8 cellular contexts compared by ENCODE assay signal in the genomic region with DNA sequence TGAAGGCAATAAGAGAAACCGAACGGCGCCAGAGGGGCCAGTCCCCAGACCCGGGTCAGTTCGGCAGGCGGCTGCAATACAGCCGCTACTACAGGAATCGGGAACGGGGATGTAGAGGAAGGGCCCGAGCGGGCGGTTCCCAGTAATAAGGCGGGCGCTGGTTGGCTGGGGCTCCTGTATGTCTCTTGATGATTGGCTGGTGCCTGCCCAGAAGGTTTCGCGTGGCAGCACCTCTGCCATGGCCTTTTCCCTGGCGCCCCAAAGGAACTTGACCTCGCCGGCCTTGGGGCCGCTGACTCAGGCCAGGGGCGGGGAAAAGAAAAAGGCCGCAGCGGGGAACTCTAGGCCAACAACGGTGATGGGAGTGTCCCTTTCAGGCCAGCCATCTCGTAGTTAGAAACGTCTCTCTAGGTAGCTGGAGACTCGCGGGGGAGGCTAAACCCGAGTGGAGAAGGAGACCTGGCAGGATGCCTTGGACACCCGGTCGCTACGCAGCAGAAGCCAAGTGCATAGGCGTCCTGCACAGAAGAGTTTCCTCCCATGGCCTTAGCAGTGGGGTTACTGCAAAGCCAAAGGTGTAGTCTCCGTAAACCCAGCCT. TPM values are rescaled to one million over a fixed set of nuclear protein-coding genes. Genes with fewer than 3 reads are reported as not detected.
DNase-seq lines count a peak whose midpoint lies in the region; ATAC-seq and TF ChIP-seq lines count a peak whose summit lies in the region.

Gene IBTK (minus strand): TSS at position 111 of the 599 bp plus-strand sequence. CDS start 7,258 bp downstream, outside the sequence.

- peak within 1 kb of the TSS; percentile 86 for H3K4me3 ChIP-seq in Jurkat, Clone E6-1 (ENCODE audit: low read length)
- H3K4me3 ChIP-seq in PC-9 (peak within 1 kb of the TSS; percentile 90), esophagus (ENCODE audit: low read depth in 1 of 2, low read length in 2 of 2) (peak within 1 kb of the TSS; percentile 90 to 91), muscle layer of colon (ENCODE audit: low read depth in 1 of 2, low read length in 2 of 2) (peak within 1 kb of the TSS; percentile 93 to 95)

- peak; percentile 88 for DNase-seq in DMS153 (lab: John Stamatoyannopoulos, UW)
- DNase-seq in Jurkat, Clone E6-1 (ENCODE audit: low read depth, low spot score), result peak; percentile 82
- peak; percentile 85 to 96 for DNase-seq in PC-9
- DNase-seq in activated T-cell treated with anti-CD3 and anti-CD28 coated beads, Interleukin-2, amount 50 U/mL, for 1 hour, result peak; percentile 96
- DNase-seq in stimulated activated CD8-positive, alpha-beta memory T cell treated with anti-CD3 and anti-CD28 coated beads, Interleukin-7, amount 100 ng/mL, for 4 hours (ENCODE audit: low read depth in 2 of 2), result peak; percentile 81 to 83

- H3K27ac ChIP-seq in PC-9, result peak within 1 kb of the TSS; percentile 89
- peak within 1 kb of the TSS; percentile 96 for H3K27ac ChIP-seq in esophagus (ENCODE audit: low read depth in 2 of 2, low read length in 1 of 2)
- H3K27ac ChIP-seq in muscle layer of colon (ENCODE audit: low read depth, low read length), result peak within 1 kb of the TSS; percentile 93

- peaks cover 6% of the 10 kb centered on the region for H4K20me1 ChIP-seq in PC-9 (ENCODE audit: insufficient read depth)

- intact Hi-C loops in PC-9 (cut with micrococcal nuclease; ENCODE audit: unreplicated experiment), result loop anchor here (2.0 to 10.0 kb wide), 3 partner anchors 817 to 1265 kb away; partner anchors contain the start of genes PGM3, PRSS35, RWDD2A and UBE3D

- H2AFZ ChIP-seq in PC-9, result peak within 1 kb of the TSS; percentile 88

- peak; percentile 81 for ATAC-seq in GM21619 (IDR thresholded peaks at IDR 0.05; ENCODE audit: unreplicated experiment)

- H3K36me3 ChIP-seq in PC-9 (ENCODE audit: low read depth), result peaks cover 7% of the 10 kb centered on the region
- H3K36me3 ChIP-seq in esophagus (ENCODE audit: control insufficient read depth in 2 of 2, insufficient read depth in 2 of 2, low read length in 1 of 2), result no peaks in the 10 kb centered on the region
- no peaks in the 10 kb centered on the region for H3K36me3 ChIP-seq in muscle layer of colon (ENCODE audit: insufficient read depth, low read length)

- CTCF ChIA-PET in PC-9 (lab: Charles Lee), result interaction anchor here (0.9 kb wide), 1 partner anchor 818 kb away, joined by 5 read pairs; the partner anchor contains the start of gene UBE3D

- H3K4me1 ChIP-seq in PC-9 (replicated peaks; ENCODE audit: insufficient read depth) (peaks cover 19% of the 10 kb centered on the region), esophagus (ENCODE audit: control insufficient read depth in 2 of 2, insufficient read depth in 2 of 2, low read length in 1 of 2) (no peaks in the 10 kb centered on the region), muscle layer of colon (ENCODE audit: insufficient read depth, low read length) (peaks cover 20% of the 10 kb centered on the region)

- no peaks in the 10 kb centered on the region for H3K9me2 ChIP-seq in PC-9 (ENCODE audit: insufficient read depth)

- WGBS in esophagus, 2 donors, result 0 to 1% methylated on average over 34 of the region's 34 CpGs

- BruUV-seq in PC-9 (replicated peaks; lab: Mats Ljungman, UMichigan), result no TSS peak

- H3K9me3 ChIP-seq in PC-9 (ENCODE audit: insufficient read depth, low read depth) (no peaks in the 10 kb centered on the region), esophagus (ENCODE audit: control insufficient read depth in 2 of 2, insufficient read depth in 1 of 2, low read depth in 1 of 2, low read length in 1 of 2) (no peaks in the 10 kb centered on the region), muscle layer of colon (ENCODE audit: low read length) (no peaks in the 10 kb centered on the region)

- peak within 1 kb of the TSS; percentile 85 for H3K9ac ChIP-seq in muscle layer of colon (ENCODE audit: low read length)

- peak within 1 kb of the TSS; percentile 79 for H3K4me2 ChIP-seq in PC-9

- POLR2A ChIA-PET in PC-9 (lab: Charles Lee; ENCODE audit: unreplicated experiment), result interaction anchor here (0.6 kb wide), 1 partner anchor 65 kb away, joined by 3 read pairs; no protein-coding TSS in a partner anchor

- peaks cover 44% of the 10 kb centered on the region for H3K79me2 ChIP-seq in PC-9 (ENCODE audit: low read depth)

- no peak for TF ChIP-seq CTCF in PC-9 (conservative IDR thresholded peaks at IDR 0.05)

- H3F3A ChIP-seq in PC-9 (ENCODE audit: insufficient read depth, low read depth), result peaks cover 15% of the 10 kb centered on the region

- H3K27me3 ChIP-seq in PC-9 (ENCODE audit: insufficient read depth, low read depth) (no peaks in the 10 kb centered on the region), esophagus (ENCODE audit: control insufficient read depth in 1 of 2, insufficient read depth in 2 of 2, low read length in 2 of 2) (no peaks in the 10 kb centered on the region), muscle layer of colon (ENCODE audit: control insufficient read depth in 1 of 2, insufficient read depth in 2 of 2, low read length in 2 of 2) (no peaks in the 10 kb centered on the region)

RNA-seq across cellular contexts. Expression of gene IBTK, which starts in this region (rescaled TPM):
- 20.2 TPM for polyA plus RNA-seq in Jurkat, Clone E6-1 (2012; ENCODE audit: insufficient read depth, insufficient read length)
- 23.1 and 25.9 TPM in 2 replicates for total RNA-seq in PC-9 (2021)
- polyA plus RNA-seq in esophagus, result 10 to 100 TPM; 13.6 to 18.0 TPM

Comparison
In these comparisons a context has a peak if more than half of its experiments do, and no peak if none do; other contexts are left out.
1. Peak in every context shown above with its lines: DNase-seq, ATAC-seq, H3K4me3 ChIP-seq and H3K27ac ChIP-seq.